10 cellular contexts compared by ENCODE assay signal in genomic region chr17:1002771-1003555, GRCh38. TPM values are rescaled to one million over a fixed set of nuclear protein-coding genes. Genes with fewer than 3 reads are reported as not detected.
A peak's percentile ranks its signal among the peaks of the same experiment; 100 is the strongest.
DNase-seq lines count a peak whose midpoint lies in the region; ATAC-seq and TF ChIP-seq lines count a peak whose summit lies in the region.
"Had no signal": no experiment of that assay in that cellular context is flagged by ENCODE, and none has a peak within 500 bp of the region (broad histone marks: within the 10 kb centered on the region; RNA-seq: fewer than 3 reads in every experiment).

No MANE protein-coding gene starts in this region.

- peaks cover 16 to 97% (median 87%) of the 10 kb centered on the region in 12 donors for H3K4me1 ChIP-seq in heart left ventricle

- no peaks in the 10 kb centered on the region for H3K27me3 ChIP-seq in heart left ventricle

- H3K4me3 ChIP-seq in heart left ventricle, result no peak overlapping the region

- no peaks in the 10 kb centered on the region for H3K9me3 ChIP-seq in heart left ventricle

- TF ChIP-seq CTCF in heart left ventricle (IDR thresholded peaks at IDR 0.05), result no peak

- DNase-seq in EH (ENCODE audit: low read depth) (peak; percentile 87), amniotic stem cell (lab: John Stamatoyannopoulos, UW) (peak; percentile 40), heart left ventricle (peak in 2 of 5 donors; percentile 34 to 70), sciatic nerve (ENCODE audit: low spot score) (no peak), NCI-H510A (lab: John Stamatoyannopoulos, UW) (no peak)
- DNase-seq: activated naive CD4-positive, alpha-beta T cell treated with anti-CD3 and anti-CD28 coated beads for 36 hours; stimulated activated naive CD4-positive, alpha-beta T cell had no signal

- peak overlapping the region; percentile 45 to 89 (median 80) for H3K27ac ChIP-seq in heart left ventricle

- H3K36me3 ChIP-seq in heart left ventricle, result peaks cover 0 to 92% (median 77%) of the 10 kb centered on the region in 9 donors

- ATAC-seq in heart left ventricle (peak in 3 of 4 donors; percentile 10 to 23 (median 23)), sciatic nerve (peak; percentile 71), GM18505 (IDR thresholded peaks at IDR 0.05; ENCODE audit: unreplicated experiment) (no peak), HG02678 (IDR thresholded peaks at IDR 0.05; ENCODE audit: unreplicated experiment) (no peak), GM18868 (IDR thresholded peaks at IDR 0.05; ENCODE audit: unreplicated experiment) (no peak)

- intact Hi-C loops in heart left ventricle (cut with DNase I), result loop anchor here in 5 of 10 donors (2.0 to 5.0 kb wide), 5 partner anchors 16 to 54 kb away; no protein-coding TSS in a partner anchor
- intact Hi-C loops in sciatic nerve (cut with DNase I), result loop anchor here (10.0 kb wide), 1 partner anchor 52 kb away; no protein-coding TSS in a partner anchor

- TF ChIP-seq POLR2A in heart left ventricle (IDR thresholded peaks at IDR 0.05) (no peak), GM18505 (IDR thresholded peaks at IDR 0.05; ENCODE audit: borderline replicate concordance, extremely low read depth, insufficient read depth, insufficient read length) (no peak)

- 50 to 60% (median 52%) methylated on average over 19 of the region's 19 CpGs for WGBS in heart left ventricle, 4 donors

RNA-seq across cellular contexts. Expression of gene TIMM22, which starts 6.0 kb away (rescaled TPM):
- total RNA-seq in heart left ventricle (10 to 100 TPM; 12.5 to 20.4 (median 16.5) TPM), sciatic nerve (9.3 TPM)
- 10 to 100 TPM; 16.0 to 19.8 TPM for polyA plus RNA-seq in heart left ventricle

RNA-seq across cellular contexts. Expression of gene NXN, which starts 23.4 kb away (rescaled TPM):
- total RNA-seq in heart left ventricle (10 to 100 TPM in 8 of 9 donors, 1 to 10 TPM in 1; 8.9 to 20.3 (median 15.8) TPM), sciatic nerve (44.3 TPM)
- polyA plus RNA-seq in heart left ventricle, result 10 to 100 TPM in 1 of 2 donors, 1 to 10 TPM in 1; 8.6 to 14.1 TPM

Comparison
In these comparisons a context has a peak if more than half of its experiments do, and no peak if none do; other contexts are left out.
1. DNase-seq: peak in EH (single experiment) and amniotic stem cell (single experiment); none in sciatic nerve (single experiment) and NCI-H510A (single experiment).
2. ATAC-seq: peak in heart left ventricle (3 of 4) and sciatic nerve (single experiment); none in GM18505 (single experiment), HG02678 (single experiment) and GM18868 (single experiment).